11 cellular contexts compared by ENCODE assay signal in genomic region chr9:28212979-28213378, GRCh38.
A peak's percentile ranks its signal among the peaks of the same experiment; 100 is the strongest.
DNase-seq lines count a peak whose midpoint lies in the region; ATAC-seq, FAIRE-seq and TF ChIP-seq lines count a peak whose summit lies in the region.
"Had no signal": no experiment of that assay in that cellular context is flagged by ENCODE, and none has a peak within 500 bp of the region (broad histone marks: within the 10 kb centered on the region; RNA-seq: fewer than 3 reads in every experiment).

No MANE protein-coding gene starts in this region.

- no peak overlapping the region for H3K27ac ChIP-seq in astrocyte (ENCODE audit: low read depth, low read length)
- no peak overlapping the region for H3K27ac ChIP-seq in suprapubic skin
- H3K27ac ChIP-seq: testis had no signal

- H3K36me3 ChIP-seq in astrocyte (ENCODE audit: insufficient read depth, low read length) (no peaks in the 10 kb centered on the region), suprapubic skin (no peaks in the 10 kb centered on the region)

- in situ Hi-C loops in GM13977 (cut with MboI; ENCODE audit: low pct_unique_long_range_greater_than_20kb, low sequenced_read_pairs, unreplicated experiment), result no loop called here

- peak overlapping the region; percentile 56 for H3K4me2 ChIP-seq in astrocyte (ENCODE audit: low read length)

- no peak overlapping the region for H2AFZ ChIP-seq in astrocyte (ENCODE audit: low read depth, low read length)

- POLR2A ChIA-PET in activated CD4-positive, alpha-beta memory T cell treated with anti-CD3 and anti-CD28 coated beads for 36 hours (lab: Charles Lee), result no interaction called here

- CTCF ChIA-PET in activated CD4-positive, alpha-beta memory T cell treated with anti-CD3 and anti-CD28 coated beads for 36 hours (lab: Charles Lee), result no interaction called here

- no peaks in the 10 kb centered on the region for H4K20me1 ChIP-seq in astrocyte (ENCODE audit: insufficient read depth, low read length)

- H3K9me3 Mint-ChIP-seq in astrocyte (ENCODE audit: unreplicated experiment), result no peaks in the 10 kb centered on the region
- no peaks in the 10 kb centered on the region for H3K9me3 Mint-ChIP-seq in activated CD4-positive, alpha-beta memory T cell treated with anti-CD3 and anti-CD28 coated beads for 36 hours

- DNase-seq in astrocyte (ENCODE audit: low read depth), result peak; percentile 83
- DNase-seq in myocyte (ENCODE audit: low read depth), result peak; percentile 30
- no peak for DNase-seq in GM13977 (ENCODE audit: low spot score)
- DNase-seq in suprapubic skin (ENCODE audit: low spot score in 2 of 2), result no peak
- no peak for DNase-seq in activated CD4-positive, alpha-beta memory T cell treated with anti-CD3 and anti-CD28 coated beads for 36 hours
- DNase-seq: T-helper 9 cell, testis had no signal

- no peak overlapping the region for H3K4me3 Mint-ChIP-seq in astrocyte (ENCODE audit: unreplicated experiment)
- H3K4me3 Mint-ChIP-seq in activated CD4-positive, alpha-beta memory T cell treated with anti-CD3 and anti-CD28 coated beads for 36 hours, result no peak overlapping the region
- H3K4me3 Mint-ChIP-seq: central memory CD8-positive, alpha-beta T cell had no signal

- H3K4me1 ChIP-seq in astrocyte (ENCODE audit: insufficient read depth, low read length) (peaks cover 6% of the 10 kb centered on the region), suprapubic skin (no peaks in the 10 kb centered on the region)
- H3K4me1 ChIP-seq: testis had no signal

- H3K4me3 ChIP-seq in astrocyte (ENCODE audit: insufficient read depth, low read depth, low read length) (no peak overlapping the region), suprapubic skin (no peak overlapping the region)
- H3K4me3 ChIP-seq: testis had no signal

- H3K27ac Mint-ChIP-seq in astrocyte (ENCODE audit: unreplicated experiment), result no peak overlapping the region
- H3K27ac Mint-ChIP-seq in activated CD4-positive, alpha-beta memory T cell treated with anti-CD3 and anti-CD28 coated beads for 36 hours, result no peak overlapping the region

- no peaks in the 10 kb centered on the region for H3K79me2 ChIP-seq in astrocyte (ENCODE audit: insufficient read depth, low read length)

- intact Hi-C loops in activated CD4-positive, alpha-beta memory T cell treated with anti-CD3 and anti-CD28 coated beads for 36 hours (cut with micrococcal nuclease), result no loop called here

- H3K36me3 Mint-ChIP-seq in astrocyte (ENCODE audit: low read depth, unreplicated experiment), result no peaks in the 10 kb centered on the region
- no peaks in the 10 kb centered on the region for H3K36me3 Mint-ChIP-seq in activated CD4-positive, alpha-beta memory T cell treated with anti-CD3 and anti-CD28 coated beads for 36 hours

- no peak for TF ChIP-seq POLR2A in suprapubic skin (IDR thresholded peaks at IDR 0.05)

- H3K27me3 Mint-ChIP-seq in astrocyte (ENCODE audit: low read depth, unreplicated experiment), result peaks cover 5% of the 10 kb centered on the region
- H3K27me3 Mint-ChIP-seq in activated CD4-positive, alpha-beta memory T cell treated with anti-CD3 and anti-CD28 coated beads for 36 hours, result no peaks in the 10 kb centered on the region
- H3K27me3 Mint-ChIP-seq: central memory CD8-positive, alpha-beta T cell had no signal

- no peaks in the 10 kb centered on the region for H3K27me3 ChIP-seq in astrocyte (ENCODE audit: insufficient read depth, low read length)
- no peaks in the 10 kb centered on the region for H3K27me3 ChIP-seq in suprapubic skin
- H3K27me3 ChIP-seq: testis had no signal

- H3K9me3 ChIP-seq in astrocyte (ENCODE audit: insufficient read depth, low read depth, low read length) (no peaks in the 10 kb centered on the region), suprapubic skin (no peaks in the 10 kb centered on the region)
- H3K9me3 ChIP-seq: testis had no signal

- no peak for TF ChIP-seq CTCF in astrocyte (IDR thresholded peaks at IDR 0.05; ENCODE audit: insufficient read depth, low read depth, low read length)
- TF ChIP-seq CTCF in GM13977 (IDR thresholded peaks at IDR 0.05; ENCODE audit: extremely low read depth, insufficient read depth, missing control alignments), result no peak
- no peak for TF ChIP-seq CTCF in suprapubic skin (IDR thresholded peaks at IDR 0.05)

- peak; percentile 65 for FAIRE-seq in astrocyte (lab: Jason Lieb, UNC)

- H3K4me1 Mint-ChIP-seq in astrocyte (ENCODE audit: low read depth, unreplicated experiment), result peaks cover 13% of the 10 kb centered on the region
- H3K4me1 Mint-ChIP-seq in activated CD4-positive, alpha-beta memory T cell treated with anti-CD3 and anti-CD28 coated beads for 36 hours (ENCODE audit: low read depth), result no peaks in the 10 kb centered on the region
- H3K4me1 Mint-ChIP-seq: central memory CD8-positive, alpha-beta T cell had no signal

- TF ChIP-seq EP300 in suprapubic skin (IDR thresholded peaks at IDR 0.05), result no peak

- peak; percentile 93 for ATAC-seq in GM18520 (IDR thresholded peaks at IDR 0.05; ENCODE audit: unreplicated experiment)
- ATAC-seq in HG03520 (IDR thresholded peaks at IDR 0.05; ENCODE audit: unreplicated experiment), result peak; percentile 78
- no peak for ATAC-seq in HG03196 (IDR thresholded peaks at IDR 0.05; ENCODE audit: unreplicated experiment)

- H3K9ac ChIP-seq in astrocyte (ENCODE audit: low read length), result no peak overlapping the region

Comparison
In these comparisons a context has a peak if more than half of its experiments do, and no peak if none do; other contexts are left out.
1. DNase-seq: peak in astrocyte (single experiment) and myocyte (single experiment); none in GM13977 (single experiment), suprapubic skin (0 of 2) and activated CD4-positive, alpha-beta memory T cell treated with anti-CD3 and anti-CD28 coated beads for 36 hours (single experiment).